ENCODE assay signal across 14 cellular contexts in the genomic region with DNA sequence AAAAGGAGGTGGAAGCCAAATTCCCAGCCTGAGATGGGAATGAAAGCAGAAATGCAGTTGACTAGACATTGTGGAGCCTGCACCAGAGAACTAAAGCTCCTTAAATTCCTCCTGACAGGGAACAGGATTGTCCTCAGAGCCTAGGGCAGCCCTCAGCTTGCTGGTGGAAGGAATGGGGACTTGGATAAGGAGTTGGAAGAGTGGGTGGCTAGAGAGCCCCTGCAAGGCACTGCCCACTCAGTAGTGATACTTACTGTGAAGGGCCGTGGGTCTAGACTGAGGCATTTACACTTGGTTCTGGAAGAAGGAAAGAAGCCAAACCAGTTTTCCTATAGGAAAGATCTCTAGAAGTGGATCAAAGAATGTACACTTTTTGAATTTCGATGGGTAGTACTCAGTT.
"Had no signal": no experiment of that assay in that cellular context is flagged by ENCODE, and none has a peak within 500 bp of the region (broad histone marks: within the 10 kb centered on the region; RNA-seq: fewer than 3 reads in every experiment).

No MANE protein-coding gene starts in this region.

- H3K27ac Mint-ChIP-seq: activated CD4-positive, alpha-beta T cell treated with anti-CD3 and anti-CD28 coated beads, Interleukin-2, amount 10 ng/mL, durations not matched to agents 24 days and 14 days; activated naive CD4-positive, alpha-beta T cell treated with anti-CD3 and anti-CD28 coated beads, Interleukin-2, amount 10 ng/mL, durations not matched to agents 7 days and 5 days; activated naive CD8-positive, alpha-beta T cell treated with anti-CD3 and anti-CD28 coated beads, Interleukin-2, amount 50 U/mL, for 24 hours; natural killer cell treated with Interleukin-12 subunit alpha and Interleukin-12 subunit beta and Interleukin-15 and Interleukin-18, amount 100 ng/mL, for 72 hours; progenitor cell of endocrine pancreas; T-cell had no signal

- H3K36me3 Mint-ChIP-seq: activated naive CD4-positive, alpha-beta T cell treated with anti-CD3 and anti-CD28 coated beads, Interleukin-2, amount 10 ng/mL, durations not matched to agents 7 days and 5 days; natural killer cell treated with Interleukin-12 subunit alpha and Interleukin-12 subunit beta and Interleukin-15 and Interleukin-18, amount 100 ng/mL, for 72 hours; T-cell had no signal

- H3K4me1 Mint-ChIP-seq: activated CD4-positive, alpha-beta T cell treated with anti-CD3 and anti-CD28 coated beads, Interleukin-2, amount 10 ng/mL, durations not matched to agents 24 days and 14 days; activated naive CD4-positive, alpha-beta T cell treated with anti-CD3 and anti-CD28 coated beads, Interleukin-2, amount 10 ng/mL, durations not matched to agents 7 days and 5 days; activated naive CD8-positive, alpha-beta T cell treated with anti-CD3 and anti-CD28 coated beads, Interleukin-2, amount 50 U/mL, for 24 hours; T-cell had no signal

- DNase-seq: activated CD4-positive, alpha-beta T cell treated with anti-CD3 and anti-CD28 coated beads, Interleukin-2, amount 10 ng/mL, durations not matched to agents 24 days and 14 days; activated CD8-positive, alpha-beta memory T cell treated with anti-CD3 and anti-CD28 coated beads, Interleukin-2, amount 50 U/mL, for 4 hours; activated effector memory CD4-positive, alpha-beta T cell treated with Interleukin-2 at 50 U/mL for 16 hours; activated naive CD4-positive, alpha-beta T cell treated with anti-CD3 and anti-CD28 coated beads, Interleukin-2, amount 10 ng/mL, durations not matched to agents 7 days and 5 days; activated naive CD8-positive, alpha-beta T cell treated with anti-CD3 and anti-CD28 coated beads, Interleukin-2, amount 50 U/mL, for 24 hours; activated T-cell treated with anti-CD3 and anti-CD28 coated beads, Interleukin-2, amount 50 U/mL, for 48 hours; anterior cingulate cortex; effector CD4-positive, alpha-beta T cell; stimulated activated naive CD8-positive, alpha-beta T cell treated with anti-CD3 and anti-CD28 coated beads, Interleukin-15, Interleukin-2, amounts not matched to agents 100 U/mL and 50 U/mL, for 24 hours; T-cell; T-helper 9 cell had no signal

- H3K4me3 Mint-ChIP-seq: activated CD4-positive, alpha-beta T cell treated with anti-CD3 and anti-CD28 coated beads, Interleukin-2, amount 10 ng/mL, durations not matched to agents 24 days and 14 days; activated naive CD4-positive, alpha-beta T cell treated with anti-CD3 and anti-CD28 coated beads, Interleukin-2, amount 10 ng/mL, durations not matched to agents 7 days and 5 days; activated naive CD8-positive, alpha-beta T cell treated with anti-CD3 and anti-CD28 coated beads, Interleukin-2, amount 50 U/mL, for 24 hours; natural killer cell treated with Interleukin-12 subunit alpha and Interleukin-12 subunit beta and Interleukin-15 and Interleukin-18, amount 100 ng/mL, for 72 hours; T-cell had no signal

- H3K9me3 Mint-ChIP-seq: activated naive CD8-positive, alpha-beta T cell treated with anti-CD3 and anti-CD28 coated beads, Interleukin-2, amount 50 U/mL, for 24 hours had no signal

- ATAC-seq: activated naive CD8-positive, alpha-beta T cell treated with anti-CD3 and anti-CD28 coated beads, Interleukin-2, amount 50 U/mL, for 24 hours; esophagus mucosa; natural killer cell treated with Interleukin-12 subunit alpha and Interleukin-12 subunit beta and Interleukin-15 and Interleukin-18, amount 100 ng/mL, for 72 hours; stimulated activated naive CD8-positive, alpha-beta T cell treated with anti-CD3 and anti-CD28 coated beads, Interleukin-15, Interleukin-2, amounts not matched to agents 100 U/mL and 50 U/mL, for 24 hours; T-cell had no signal
